Comparison of ENCODE assay signal across 28 cellular contexts in genomic region chr6:163743796-163744195, GRCh38.
"Had no signal": no experiment of that assay in that cellular context is flagged by ENCODE, and none has a peak within 500 bp of the region (broad histone marks: within the 10 kb centered on the region; RNA-seq: fewer than 3 reads in every experiment).

No MANE protein-coding gene starts in this region.

- H3K36me3 ChIP-seq: pancreas, right lobe of liver, sigmoid colon, suprapubic skin, tibial artery, transverse colon, upper lobe of right lung, uterus had no signal

- H3K4me3 ChIP-seq: pancreas, psoas muscle, right lobe of liver, sigmoid colon, suprapubic skin, testis, tibial artery, transverse colon, upper lobe of right lung, uterus had no signal

- H3K9me3 Mint-ChIP-seq: naive B cell; natural killer cell treated with Interleukin-12 subunit alpha and Interleukin-12 subunit beta and Interleukin-15 and Interleukin-18, amount 100 ng/mL, for 72 hours; nephron progenitor cell; type B pancreatic cell had no signal

- H3K36me3 Mint-ChIP-seq: natural killer cell treated with Interleukin-12 subunit alpha and Interleukin-12 subunit beta and Interleukin-15 and Interleukin-18, amount 100 ng/mL, for 72 hours; stimulated activated memory B cell treated with anti-CD40 and anti-IgM and Interleukin-4, amounts not matched to agents 10 μg/mL and 1 μg/mL and 100 μg/mL, for 72 hours; type B pancreatic cell had no signal

- DNase-seq: naive B cell; nephron progenitor cell; occipital lobe; pancreas; psoas muscle; right cardiac atrium; right lobe of liver; sigmoid colon; small intestine; stimulated activated CD4-positive, alpha-beta T cell treated with anti-CD3 and anti-CD28 coated beads, Interleukin-15, amount 100 ng/mL, for 24 hours; stimulated activated CD4-positive, alpha-beta T cell treated with anti-CD3 and anti-CD28 coated beads, Interleukin-2, amount 100 ng/mL, for 24 hours; stimulated activated CD4-positive, alpha-beta T cell treated with anti-CD3 and anti-CD28 coated beads, Interleukin-2, amount 100 ng/mL, for 48 hours; stimulated activated CD4-positive, alpha-beta T cell treated with anti-CD3 and anti-CD28 coated beads, Interleukin-4, amount 100 ng/mL, for 24 hours; stimulated activated naive CD4-positive, alpha-beta T cell; stimulated activated naive CD8-positive, alpha-beta T cell treated with anti-CD3 and anti-CD28 coated beads, Interleukin-15, amount 100 ng/mL, for 72 hours; stimulated activated naive CD8-positive, alpha-beta T cell treated with anti-CD3 and anti-CD28 coated beads, Interleukin-15, Interleukin-2, amounts not matched to agents 100 U/mL and 50 U/mL, for 24 hours; substantia nigra; testis; tibial artery; transverse colon; upper lobe of right lung; uterus had no signal

- H3K4me3 Mint-ChIP-seq: naive B cell; natural killer cell treated with Interleukin-12 subunit alpha and Interleukin-12 subunit beta and Interleukin-15 and Interleukin-18, amount 100 ng/mL, for 72 hours; nephron progenitor cell; neural crest cell; stimulated activated memory B cell treated with anti-CD40 and anti-IgM and Interleukin-4, amounts not matched to agents 10 μg/mL and 1 μg/mL and 100 μg/mL, for 72 hours; stimulated activated naive CD8-positive, alpha-beta T cell treated with anti-CD3 and anti-CD28 coated beads, Interleukin-15, amount 100 ng/mL, for 72 hours; type B pancreatic cell had no signal

- H3K27me3 ChIP-seq: pancreas, right lobe of liver, sigmoid colon, suprapubic skin, testis, transverse colon, upper lobe of right lung, uterus had no signal

- H3K27ac Mint-ChIP-seq: naive B cell; natural killer cell treated with Interleukin-12 subunit alpha and Interleukin-12 subunit beta and Interleukin-15 and Interleukin-18, amount 100 ng/mL, for 72 hours; nephron progenitor cell; progenitor cell of endocrine pancreas; stimulated activated memory B cell treated with anti-CD40 and anti-IgM and Interleukin-4, amounts not matched to agents 10 μg/mL and 1 μg/mL and 100 μg/mL, for 72 hours; stimulated activated naive CD8-positive, alpha-beta T cell treated with anti-CD3 and anti-CD28 coated beads, Interleukin-15, amount 100 ng/mL, for 72 hours; type B pancreatic cell had no signal

- ATAC-seq: natural killer cell treated with Interleukin-12 subunit alpha and Interleukin-12 subunit beta and Interleukin-15 and Interleukin-18, amount 100 ng/mL, for 72 hours; pancreas; psoas muscle; right cardiac atrium; stimulated activated memory B cell treated with anti-CD40 and anti-IgM and Interleukin-4, amounts not matched to agents 10 μg/mL and 1 μg/mL and 100 μg/mL, for 72 hours; stimulated activated naive CD8-positive, alpha-beta T cell treated with anti-CD3 and anti-CD28 coated beads, Interleukin-15, amount 100 ng/mL, for 72 hours; stimulated activated naive CD8-positive, alpha-beta T cell treated with anti-CD3 and anti-CD28 coated beads, Interleukin-15, Interleukin-2, amounts not matched to agents 100 U/mL and 50 U/mL, for 24 hours; upper lobe of right lung had no signal

- H3K4me1 Mint-ChIP-seq: stimulated activated memory B cell treated with anti-CD40 and anti-IgM and Interleukin-4, amounts not matched to agents 10 μg/mL and 1 μg/mL and 100 μg/mL, for 72 hours had no signal

- H3K4me1 ChIP-seq: pancreas, right lobe of liver, testis, tibial artery, upper lobe of right lung, uterus had no signal

- H3K27me3 Mint-ChIP-seq: natural killer cell treated with Interleukin-12 subunit alpha and Interleukin-12 subunit beta and Interleukin-15 and Interleukin-18, amount 100 ng/mL, for 72 hours; type B pancreatic cell had no signal

- H3K27ac ChIP-seq: pancreas, psoas muscle, right lobe of liver, sigmoid colon, suprapubic skin, testis, tibial artery, transverse colon, upper lobe of right lung, uterus had no signal

- H3K9me3 ChIP-seq: pancreas, psoas muscle, right lobe of liver, sigmoid colon, suprapubic skin, testis, tibial artery, transverse colon, upper lobe of right lung, uterus had no signal
